ENCODE assay signal across 19 cellular contexts in the genomic region with DNA sequence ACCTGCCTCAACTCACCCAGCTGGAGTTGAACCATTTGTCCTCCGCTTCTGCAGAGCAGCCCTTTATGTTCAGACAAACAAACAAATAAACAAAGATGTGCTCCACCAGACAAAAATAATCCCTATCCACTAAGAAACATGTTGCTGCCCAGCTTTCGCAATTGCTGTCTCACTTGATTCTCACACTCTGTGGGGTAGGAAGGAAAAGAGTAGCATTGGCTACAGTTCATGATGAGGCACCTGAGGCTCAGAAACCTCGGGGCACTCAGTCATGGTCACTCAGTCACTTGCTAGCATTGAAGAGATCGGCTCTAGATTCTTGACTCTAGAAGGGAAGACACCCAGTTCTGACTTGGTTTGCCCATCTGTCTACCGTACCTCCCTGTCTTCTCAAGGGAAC.
A peak's percentile ranks its signal among the peaks of the same experiment; 100 is the strongest.
DNase-seq lines count a peak whose midpoint lies in the region; ATAC-seq and TF ChIP-seq lines count a peak whose summit lies in the region.
"Had no signal": no experiment of that assay in that cellular context is flagged by ENCODE, and none has a peak within 500 bp of the region (broad histone marks: within the 10 kb centered on the region; RNA-seq: fewer than 3 reads in every experiment).

No MANE protein-coding gene starts in this region.

- H3K9me3 Mint-ChIP-seq in T-helper 1 cell treated with Interleukin-12 subunit alpha and Interleukin-12 subunit beta and Interleukin-4 antibody, amounts not matched to agents 30 μg/mL and 1 μg/mL, for 36 hours = no peaks in the 10 kb centered on the region
- H3K9me3 Mint-ChIP-seq in stimulated activated effector memory CD8-positive, alpha-beta T cell treated with anti-CD3 and anti-CD28 coated beads, Interleukin-12 subunit alpha, Interleukin-12 subunit beta, amount 100 ng/mL, for 72 hours = no peaks in the 10 kb centered on the region
- H3K9me3 Mint-ChIP-seq: CD4-positive, alpha-beta memory T cell; IgD-negative memory B cell had no signal

- H3K4me1 Mint-ChIP-seq in T-helper 1 cell treated with Interleukin-12 subunit alpha and Interleukin-12 subunit beta and Interleukin-4 antibody, amounts not matched to agents 30 μg/mL and 1 μg/mL, for 36 hours (ENCODE audit: low read depth) = peaks cover 30% of the 10 kb centered on the region
- H3K4me1 Mint-ChIP-seq in T-helper 17 cell = peaks cover 24% of the 10 kb centered on the region
- H3K4me1 Mint-ChIP-seq in stimulated activated effector memory CD8-positive, alpha-beta T cell treated with anti-CD3 and anti-CD28 coated beads, Interleukin-12 subunit alpha, Interleukin-12 subunit beta, amount 100 ng/mL, for 72 hours = peaks cover 43% of the 10 kb centered on the region

- peak overlapping the region; percentile 82 for H3K27ac Mint-ChIP-seq in T-helper 1 cell treated with Interleukin-12 subunit alpha and Interleukin-12 subunit beta and Interleukin-4 antibody, amounts not matched to agents 30 μg/mL and 1 μg/mL, for 36 hours
- H3K27ac Mint-ChIP-seq in T-helper 17 cell = no peak overlapping the region
- no peak overlapping the region for H3K27ac Mint-ChIP-seq in stimulated activated effector memory CD8-positive, alpha-beta T cell treated with anti-CD3 and anti-CD28 coated beads, Interleukin-12 subunit alpha, Interleukin-12 subunit beta, amount 100 ng/mL, for 72 hours

- no peaks in the 10 kb centered on the region for H3K9me3 ChIP-seq in T-helper 17 cell (ENCODE audit: control insufficient read depth, low read length, poor library complexity, severe bottlenecking)
- H3K9me3 ChIP-seq: BE2C had no signal

- TF ChIP-seq CTCF in fibroblast of mammary gland (conservative IDR thresholded peaks at IDR 0.05; ENCODE audit: control insufficient read depth, insufficient read depth, low read depth, low read length) = no peak

- ATAC-seq in T-helper 17 cell = no peak
- no peak for ATAC-seq in stimulated activated effector memory CD8-positive, alpha-beta T cell treated with anti-CD3 and anti-CD28 coated beads, Interleukin-12 subunit alpha, Interleukin-12 subunit beta, amount 100 ng/mL, for 72 hours
- ATAC-seq: Panc1 had no signal

- no peaks in the 10 kb centered on the region for H3K36me3 Mint-ChIP-seq in T-helper 1 cell treated with Interleukin-12 subunit alpha and Interleukin-12 subunit beta and Interleukin-4 antibody, amounts not matched to agents 30 μg/mL and 1 μg/mL, for 36 hours (ENCODE audit: low read depth)
- H3K36me3 Mint-ChIP-seq in T-helper 17 cell (ENCODE audit: low read depth) = peaks cover 2% of the 10 kb centered on the region
- H3K36me3 Mint-ChIP-seq in stimulated activated effector memory CD8-positive, alpha-beta T cell treated with anti-CD3 and anti-CD28 coated beads, Interleukin-12 subunit alpha, Interleukin-12 subunit beta, amount 100 ng/mL, for 72 hours = peaks cover 4% of the 10 kb centered on the region
- H3K36me3 Mint-ChIP-seq: CD4-positive, alpha-beta memory T cell; IgD-negative memory B cell had no signal

- H3K4me3 ChIP-seq in fibroblast of mammary gland (ENCODE audit: control insufficient read depth, low read depth, low read length) = no peak overlapping the region

- H3K4me3 Mint-ChIP-seq in T-helper 1 cell treated with Interleukin-12 subunit alpha and Interleukin-12 subunit beta and Interleukin-4 antibody, amounts not matched to agents 30 μg/mL and 1 μg/mL, for 36 hours = no peak overlapping the region
- H3K4me3 Mint-ChIP-seq in T-helper 17 cell = peak overlapping the region; percentile 19
- H3K4me3 Mint-ChIP-seq in stimulated activated effector memory CD8-positive, alpha-beta T cell treated with anti-CD3 and anti-CD28 coated beads, Interleukin-12 subunit alpha, Interleukin-12 subunit beta, amount 100 ng/mL, for 72 hours = peak overlapping the region; percentile 50
- H3K4me3 Mint-ChIP-seq: CD4-positive, alpha-beta memory T cell had no signal

- H3K27me3 Mint-ChIP-seq in T-helper 1 cell treated with Interleukin-12 subunit alpha and Interleukin-12 subunit beta and Interleukin-4 antibody, amounts not matched to agents 30 μg/mL and 1 μg/mL, for 36 hours (ENCODE audit: low read depth) = peaks cover 10% of the 10 kb centered on the region
- peaks cover 19% of the 10 kb centered on the region for H3K27me3 Mint-ChIP-seq in T-helper 17 cell
- H3K27me3 Mint-ChIP-seq: CD4-positive, alpha-beta memory T cell had no signal

- DNase-seq in T-helper 1 cell = no peak
- no peak for DNase-seq in T-helper 17 cell
- DNase-seq in fibroblast of mammary gland (ENCODE audit: low read depth) = peak; percentile 30
- DNase-seq in stimulated activated effector memory CD8-positive, alpha-beta T cell treated with anti-CD3 and anti-CD28 coated beads, Interleukin-12 subunit alpha, Interleukin-12 subunit beta, amount 100 ng/mL, for 72 hours (ENCODE audit: low spot score in 2 of 2) = no peak
- no peak for DNase-seq in NCI-H1105 treated with DMSO at 0.1 percent for 48 hours (lab: John Stamatoyannopoulos, UW)
- no peak for DNase-seq in activated naive CD4-positive, alpha-beta T cell treated with Interleukin-2 at 50 U/mL for 16 hours
- DNase-seq in NOMO-1 treated with DMSO at 0.1 percent for 48 hours (lab: John Stamatoyannopoulos, UW; ENCODE audit: unreplicated experiment) = no peak
- DNase-seq: BE2C, Calu3, DMS53, H7, NCI-H1048, NCI-H1694, NCI-H2227 treated with DMSO at 0.1 percent for 48 hours, NCI-H524 had no signal
